ENCODE assay signal across 9 cellular contexts in genomic region chr2:29689666-29690065, GRCh38.
"Had no signal": no experiment of that assay in that cellular context is flagged by ENCODE, and none has a peak within 500 bp of the region (broad histone marks: within the 10 kb centered on the region; RNA-seq: fewer than 3 reads in every experiment).

No MANE protein-coding gene starts in this region.

- H3K4me3 Mint-ChIP-seq: GM23338, H9, HFFc6 had no signal

- H3K4me1 ChIP-seq: HAP-1 had no signal

- H3K27ac Mint-ChIP-seq: GM23338, H9, HFFc6 had no signal

- H3K9ac ChIP-seq: GM23248 had no signal

- H3K9me3 ChIP-seq: HAP-1 had no signal

- H2AFZ ChIP-seq: GM23248, GM23338 had no signal

- H3K9me3 Mint-ChIP-seq: HFFc6 had no signal

- ATAC-seq: GM23338, HCT116 had no signal

- H3K4me2 ChIP-seq: GM23338 had no signal

- H3K27ac ChIP-seq: GM23248 had no signal

- H3K4me1 Mint-ChIP-seq: GM23338, H9 had no signal

- H3K4me3 ChIP-seq: GM23248, GM23338, HAP-1 had no signal

- DNase-seq: GM23248, GOT3, H7, H9, HCEC 1CT, HFFc6 had no signal

- H3K36me3 ChIP-seq: HAP-1 had no signal
